19 cellular contexts compared by ENCODE assay signal in genomic region chr4:138450546-138450945, GRCh38.
DNase-seq lines count a peak whose midpoint lies in the region; ATAC-seq, FAIRE-seq and TF ChIP-seq lines count a peak whose summit lies in the region.
"Had no signal": no experiment of that assay in that cellular context is flagged by ENCODE, and none has a peak within 500 bp of the region (broad histone marks: within the 10 kb centered on the region; RNA-seq: fewer than 3 reads in every experiment).

No MANE protein-coding gene starts in this region.

- no peak overlapping the region for H2AFZ ChIP-seq in endothelial cell of umbilical vein (ENCODE audit: low read depth, low read length)
- H2AFZ ChIP-seq: GM23248 had no signal

- DNase-seq in COLO829 (ENCODE audit: low spot score) (peak; percentile 62), endothelial cell of umbilical vein (ENCODE audit: low read depth, low spot score) (no peak), neural crest cell (ENCODE audit: low read depth, low spot score) (no peak), upper lobe of left lung (no peak), HuH-7 (ENCODE audit: low spot score) (no peak)
- DNase-seq: AML-193; CD4-positive, alpha-beta T cell; DMS79 treated with DMSO at 0.1 percent for 48 hours; GF-D8; GM23248; KG1 had no signal

- H3K27ac ChIP-seq in endothelial cell of umbilical vein (ENCODE audit: insufficient read depth, low read depth, low read length) (no peak overlapping the region), upper lobe of left lung (peak overlapping the region in 3 of 4 donors; percentile 32 to 72 (median 38))
- H3K27ac ChIP-seq: 22Rv1, A549, C4-2B, GM23248 had no signal

- ATAC-seq in upper lobe of left lung (ENCODE audit: low FRiP score in 2 of 2) (no peak), GM18868 (IDR thresholded peaks at IDR 0.05; ENCODE audit: unreplicated experiment) (no peak), HG02571 (IDR thresholded peaks at IDR 0.05; ENCODE audit: unreplicated experiment) (no peak)
- ATAC-seq: A549 had no signal

- H3K27me3 ChIP-seq in endothelial cell of umbilical vein (ENCODE audit: control insufficient read depth in 2 of 2, insufficient read depth in 2 of 2, low read length in 2 of 2), result no peaks in the 10 kb centered on the region
- no peaks in the 10 kb centered on the region for H3K27me3 ChIP-seq in upper lobe of left lung

- BruUV-seq in endothelial cell of umbilical vein (replicated peaks; lab: Mats Ljungman, UMichigan), result no TSS peak

- no peak overlapping the region for H3K4me2 ChIP-seq in endothelial cell of umbilical vein (ENCODE audit: insufficient read depth, low read length)
- H3K4me2 ChIP-seq: A549 had no signal

- H3K9me3 ChIP-seq in endothelial cell of umbilical vein (replicated peaks; ENCODE audit: control insufficient read depth, insufficient read depth, low read length) (no peaks in the 10 kb centered on the region), upper lobe of left lung (no peaks in the 10 kb centered on the region)
- H3K9me3 ChIP-seq: A549, HAP-1 had no signal

- dilution Hi-C loops in endothelial cell of umbilical vein (cut with MboI; ENCODE audit: extremely low pct_ligation_motif_present, low sequenced_read_pairs), result no loop called here

- CTCF ChIA-PET in endothelial cell of umbilical vein (lab: Charles Lee), result interaction anchor here (1.2 kb wide), 1 partner anchor 11 kb away, joined by 5 read pairs; no protein-coding TSS in a partner anchor

- H3K4me1 Mint-ChIP-seq in neural crest cell, result peaks cover 49% of the 10 kb centered on the region

- H4K20me1 ChIP-seq in endothelial cell of umbilical vein (replicated peaks; ENCODE audit: control insufficient read depth, extremely low read depth, insufficient read depth, low read length), result no peaks in the 10 kb centered on the region

- FAIRE-seq in endothelial cell of umbilical vein (lab: Jason Lieb, UNC), result peak; percentile 67
- FAIRE-seq: A549, GM19239, HTR-8/SVneo had no signal

- no peaks in the 10 kb centered on the region for H3K27me3 Mint-ChIP-seq in neural crest cell (ENCODE audit: low read depth)
- H3K27me3 Mint-ChIP-seq: CD4-positive, alpha-beta T cell had no signal

- TF ChIP-seq POLR2A in endothelial cell of umbilical vein (IDR thresholded peaks at IDR 0.05; ENCODE audit: low read depth, low read length), result no peak
- TF ChIP-seq POLR2A in upper lobe of left lung (IDR thresholded peaks at IDR 0.05), result no peak

- WGBS in upper lobe of left lung, 2 donors, result 58% methylated on average over 1 of the region's 1 CpG

- H3K4me3 ChIP-seq in endothelial cell of umbilical vein (replicated peaks in 1 of 3; ENCODE audit: insufficient read depth in 1 of 3, low read depth in 1 of 3, low read length in 3 of 3), result no peak overlapping the region
- no peak overlapping the region for H3K4me3 ChIP-seq in upper lobe of left lung
- H3K4me3 ChIP-seq: A549, GM23248, HAP-1 had no signal

- H3K9ac ChIP-seq in endothelial cell of umbilical vein (replicated peaks; ENCODE audit: extremely low read depth, insufficient read depth, low read length), result no peak overlapping the region
- H3K9ac ChIP-seq: GM23248 had no signal

- TF ChIP-seq CTCF in endothelial cell of umbilical vein (IDR thresholded peaks at IDR 0.05; ENCODE audit: extremely low read depth in 1 of 2, insufficient read depth in 1 of 2, low read depth in 1 of 2, low read length in 2 of 2), result no peak
- TF ChIP-seq CTCF in neural crest cell (conservative IDR thresholded peaks at IDR 0.05), result no peak
- TF ChIP-seq CTCF in upper lobe of left lung (IDR thresholded peaks at IDR 0.05), result no peak

- H3K27ac Mint-ChIP-seq in neural crest cell (ENCODE audit: unreplicated experiment), result peak overlapping the region; percentile 31
- H3K27ac Mint-ChIP-seq: CD4-positive, alpha-beta T cell had no signal

- POLR2A ChIA-PET in endothelial cell of umbilical vein (lab: Charles Lee), result no interaction called here

- H3K4me1 ChIP-seq in endothelial cell of umbilical vein (ENCODE audit: control insufficient read depth, extremely low read depth, insufficient read depth, low read length) (peaks cover 9% of the 10 kb centered on the region), upper lobe of left lung (peaks cover 0 to 12% (median 6%) of the 10 kb centered on the region in 4 donors)
- H3K4me1 ChIP-seq: A549, HAP-1 had no signal

- no peak overlapping the region for H3K4me3 Mint-ChIP-seq in neural crest cell
- H3K4me3 Mint-ChIP-seq: CD4-positive, alpha-beta T cell had no signal

- intact Hi-C loops in endothelial cell of umbilical vein (cut with micrococcal nuclease), result no loop called here

- no peaks in the 10 kb centered on the region for H3K9me1 ChIP-seq in endothelial cell of umbilical vein (replicated peaks; ENCODE audit: control insufficient read depth, extremely low read depth, insufficient read depth, low read length)

- no peaks in the 10 kb centered on the region for H3K79me2 ChIP-seq in endothelial cell of umbilical vein (ENCODE audit: control insufficient read depth, insufficient read depth, low read length)

- TF ChIP-seq EP300 in upper lobe of left lung (IDR thresholded peaks at IDR 0.05), result no peak

- H3K36me3 Mint-ChIP-seq in neural crest cell (ENCODE audit: low read depth), result no peaks in the 10 kb centered on the region

- no peaks in the 10 kb centered on the region for H3K9me3 Mint-ChIP-seq in neural crest cell
- H3K9me3 Mint-ChIP-seq: CD4-positive, alpha-beta T cell had no signal

- H3K36me3 ChIP-seq in endothelial cell of umbilical vein (ENCODE audit: control insufficient read depth in 2 of 2, extremely low read depth in 1 of 2, insufficient read depth in 2 of 2, low read length in 2 of 2) (no peaks in the 10 kb centered on the region), upper lobe of left lung (no peaks in the 10 kb centered on the region)
- H3K36me3 ChIP-seq: HAP-1 had no signal

TF ChIP-seq in endothelial cell of umbilical vein, 7 proteins besides CTCF, POLR2A, EP300 and RAD21:
- TF ChIP-seq MYC (IDR thresholded peaks at IDR 0.05; ENCODE audit: low read depth, low read length), result no peak
- no peak for TF ChIP-seq FOS (IDR thresholded peaks at IDR 0.05; ENCODE audit: borderline replicate concordance, insufficient read depth, low read length)
- no peak for TF ChIP-seq GATA2 (IDR thresholded peaks at IDR 0.05; ENCODE audit: insufficient read depth, insufficient read length, low read depth, low read length)
- no peak for TF ChIP-seq EZH2 (IDR thresholded peaks at IDR 0.05; ENCODE audit: borderline replicate concordance, low read depth, low read length, severe bottlenecking)
- no peak for TF ChIP-seq POLR2AphosphoS5 (IDR thresholded peaks at IDR 0.05; ENCODE audit: insufficient read depth, low read depth, low read length)
- TF ChIP-seq MAX (IDR thresholded peaks at IDR 0.05; ENCODE audit: insufficient read depth, insufficient read length), result no peak
- TF ChIP-seq JUN (IDR thresholded peaks at IDR 0.05; ENCODE audit: borderline replicate concordance, insufficient read depth, insufficient read length, low read depth), result no peak
TF ChIP-seq in endothelial cell of umbilical vein: peak in this region for 0.
